In the genomic region with DNA sequence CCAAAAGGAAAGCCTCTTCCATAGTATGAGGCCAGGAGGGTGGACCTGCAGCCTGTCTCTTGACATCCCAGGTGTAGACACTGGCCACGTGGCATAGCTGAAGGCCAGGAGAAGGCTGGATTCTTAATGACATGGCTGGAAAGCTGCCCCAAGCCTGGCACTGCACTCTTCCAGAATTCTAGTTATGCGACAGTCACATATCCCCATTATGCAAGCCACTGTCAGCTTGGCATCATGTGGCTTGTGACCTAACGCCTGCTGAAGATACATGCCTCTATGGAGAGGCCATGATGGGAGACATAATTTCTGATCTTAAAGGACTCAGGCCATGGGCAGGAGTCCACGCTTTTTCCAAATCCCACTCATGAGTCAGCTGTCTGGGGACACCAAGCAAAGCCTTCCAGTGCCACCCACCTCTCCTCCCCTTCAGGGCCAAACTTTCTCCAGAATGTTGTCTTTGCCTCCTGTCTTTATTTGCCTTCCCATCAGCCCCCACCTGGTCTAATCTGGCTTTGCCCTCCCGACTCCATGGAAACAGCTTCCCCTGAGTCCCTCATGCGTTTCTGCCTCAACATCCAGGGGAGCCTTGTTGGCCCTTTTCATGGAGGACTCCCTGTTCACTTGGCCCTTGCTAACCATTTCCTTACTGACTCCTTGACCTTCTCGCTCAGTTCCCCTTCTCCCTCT, we compare ENCODE assay signal across 2 cellular contexts.
TF ChIP-seq lines count a peak whose summit lies in the region.

No MANE protein-coding gene starts in this region.

TF ChIP-seq in HEK293, 187 proteins besides CTCF, POLR2A, EP300 and RAD21:
- peak; percentile 91 for TF ChIP-seq GLIS1 (tag by site-specific recombination; IDR thresholded peaks at IDR 0.05)
- 0 out of 2 replicates have a peak, but pooled peaks have one; percentile 15 for TF ChIP-seq EGR2 (tag by site-specific recombination; IDR thresholded peaks at IDR 0.05; ENCODE audit: low read depth)
- TF ChIP-seq, protein P1, sequence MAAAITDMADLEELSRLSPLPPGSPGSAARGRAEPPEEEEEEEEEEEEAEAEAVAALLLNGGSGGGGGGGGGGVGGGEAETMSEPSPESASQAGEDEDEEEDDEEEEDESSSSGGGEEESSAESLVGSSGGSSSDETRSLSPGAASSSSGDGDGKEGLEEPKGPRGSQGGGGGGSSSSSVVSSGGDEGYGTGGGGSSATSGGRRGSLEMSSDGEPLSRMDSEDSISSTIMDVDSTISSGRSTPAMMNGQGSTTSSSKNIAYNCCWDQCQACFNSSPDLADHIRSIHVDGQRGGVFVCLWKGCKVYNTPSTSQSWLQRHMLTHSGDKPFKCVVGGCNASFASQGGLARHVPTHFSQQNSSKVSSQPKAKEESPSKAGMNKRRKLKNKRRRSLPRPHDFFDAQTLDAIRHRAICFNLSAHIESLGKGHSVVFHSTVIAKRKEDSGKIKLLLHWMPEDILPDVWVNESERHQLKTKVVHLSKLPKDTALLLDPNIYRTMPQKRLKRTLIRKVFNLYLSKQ (tag by site-specific recombination; IDR thresholded peaks at IDR 0.05; ENCODE audit: borderline replicate concordance): no peak
- TF ChIP-seq TCF7L2 (IDR thresholded peaks at IDR 0.05; ENCODE audit: borderline replicate concordance, low read depth, low read length): no peak

TF ChIP-seq in HepG2, 621 proteins besides CTCF, POLR2A, EP300 and RAD21:
- TF ChIP-seq PAF1 (CRISPR knock-in tag; IDR thresholded peaks at IDR 0.05) (no peak), AFF4 (CRISPR knock-in tag; IDR thresholded peaks at IDR 0.05) (no peak), RELA (CRISPR knock-in tag; IDR thresholded peaks at IDR 0.05) (no peak), CBX5 (CRISPR knock-in tag; IDR thresholded peaks at IDR 0.05; ENCODE audit: borderline replicate concordance) (no peak)
